ENCODE assay signal across 23 cellular contexts in genomic region chr18:39173022-39173421, GRCh38.
DNase-seq lines count a peak whose midpoint lies in the region; ATAC-seq lines count a peak whose summit lies in the region.
"Had no signal": no experiment of that assay in that cellular context is flagged by ENCODE, and none has a peak within 500 bp of the region (broad histone marks: within the 10 kb centered on the region; RNA-seq: fewer than 3 reads in every experiment).

No MANE protein-coding gene starts in this region.

- H3K9me3 Mint-ChIP-seq in activated CD8-positive, alpha-beta memory T cell treated with anti-CD3 and anti-CD28 coated beads, Interleukin-2, amount 10 ng/mL, durations not matched to agents 7 days and 5 days (ENCODE audit: low read depth), result peaks cover 2% of the 10 kb centered on the region

- no peak overlapping the region for H3K4me3 Mint-ChIP-seq in activated CD8-positive, alpha-beta memory T cell treated with anti-CD3 and anti-CD28 coated beads, Interleukin-2, amount 10 ng/mL, durations not matched to agents 7 days and 5 days
- H3K4me3 Mint-ChIP-seq: activated B cell treated with CpG ODN at 0.5 μM for 24 hours, memory B cell, naive B cell had no signal

- no peaks in the 10 kb centered on the region for H3K4me1 Mint-ChIP-seq in activated CD8-positive, alpha-beta memory T cell treated with anti-CD3 and anti-CD28 coated beads, Interleukin-2, amount 10 ng/mL, durations not matched to agents 7 days and 5 days
- H3K4me1 Mint-ChIP-seq: activated B cell treated with CpG ODN at 0.5 μM for 24 hours, memory B cell, naive B cell had no signal

- ATAC-seq in activated CD8-positive, alpha-beta memory T cell treated with anti-CD3 and anti-CD28 coated beads, Interleukin-2, amount 10 ng/mL, durations not matched to agents 7 days and 5 days, result no peak
- no peak for ATAC-seq in GM21515 (IDR thresholded peaks at IDR 0.05; ENCODE audit: unreplicated experiment)

- no peaks in the 10 kb centered on the region for H3K36me3 Mint-ChIP-seq in activated CD8-positive, alpha-beta memory T cell treated with anti-CD3 and anti-CD28 coated beads, Interleukin-2, amount 10 ng/mL, durations not matched to agents 7 days and 5 days
- H3K36me3 Mint-ChIP-seq: memory B cell, naive B cell had no signal

- DNase-seq in NCI-H2029 treated with DMSO at 0.1 percent for 48 hours (lab: John Stamatoyannopoulos, UW) (peak; percentile 21), NCI-H2029 (lab: John Stamatoyannopoulos, UW) (no peak), NCI-H1930 (lab: John Stamatoyannopoulos, UW) (peak; percentile 35 to 37), SHP77 treated with DMSO at 0.1 percent for 48 hours (lab: John Stamatoyannopoulos, UW) (peak; percentile 91), renal cortical epithelial cell (ENCODE audit: low read depth) (peak; percentile 36), pons (ENCODE audit: low spot score) (no peak)
- no peak for DNase-seq in activated CD8-positive, alpha-beta memory T cell treated with anti-CD3 and anti-CD28 coated beads, Interleukin-2, amount 10 ng/mL, durations not matched to agents 7 days and 5 days
- DNase-seq: activated B cell treated with CpG ODN at 0.5 μM for 24 hours; activated CD4-positive, alpha-beta T cell treated with anti-CD3 and anti-CD28 coated beads, Interleukin-2, amount 50 U/mL, for 48 hours; activated gamma-delta T cell treated with Interleukin-2 at 50 U/mL for 16 hours; adrenal gland; BE2C; COR-L47; foreskin fibroblast; GM23248; islet precursor cell; MG63; naive B cell; NCI-H526; occipital lobe; SJCRH30 had no signal

- H3K27me3 Mint-ChIP-seq in activated CD8-positive, alpha-beta memory T cell treated with anti-CD3 and anti-CD28 coated beads, Interleukin-2, amount 10 ng/mL, durations not matched to agents 7 days and 5 days, result no peaks in the 10 kb centered on the region
- H3K27me3 Mint-ChIP-seq: activated B cell treated with CpG ODN at 0.5 μM for 24 hours, memory B cell, naive B cell had no signal

- no peak overlapping the region for H3K27ac Mint-ChIP-seq in activated CD8-positive, alpha-beta memory T cell treated with anti-CD3 and anti-CD28 coated beads, Interleukin-2, amount 10 ng/mL, durations not matched to agents 7 days and 5 days
- H3K27ac Mint-ChIP-seq: activated B cell treated with CpG ODN at 0.5 μM for 24 hours, memory B cell, naive B cell had no signal

- CTCF ChIA-PET in activated CD8-positive, alpha-beta memory T cell treated with anti-CD3 and anti-CD28 coated beads, Interleukin-2, amount 10 ng/mL, durations not matched to agents 7 days and 5 days (lab: Charles Lee), result no interaction called here

Comparison
In these comparisons a context has a peak if more than half of its experiments do, and no peak if none do; other contexts are left out.
1. DNase-seq: peak in NCI-H2029 treated with DMSO at 0.1 percent for 48 hours (single experiment), NCI-H1930 (2 of 2), SHP77 treated with DMSO at 0.1 percent for 48 hours (single experiment) and renal cortical epithelial cell (single experiment); none in NCI-H2029 (single experiment), pons (single experiment) and activated CD8-positive, alpha-beta memory T cell treated with anti-CD3 and anti-CD28 coated beads, Interleukin-2, amount 10 ng/mL, durations not matched to agents 7 days and 5 days (single experiment).